Comparison of ENCODE assay signal across 8 cellular contexts in genomic region chr3:191328383-191328962, GRCh38. TPM values are rescaled to one million over a fixed set of nuclear protein-coding genes. Genes with fewer than 3 reads are reported as not detected.
DNase-seq lines count a peak whose midpoint lies in the region; ATAC-seq lines count a peak whose summit lies in the region.

No MANE protein-coding gene starts in this region.

- H3K27ac Mint-ChIP-seq in activated CD8-positive, alpha-beta memory T cell treated with anti-CD3 and anti-CD28 coated beads, Interleukin-2, amount 10 ng/mL, durations not matched to agents 7 days and 5 days = peak overlapping the region; percentile 62
- H3K27ac Mint-ChIP-seq in activated naive CD8-positive, alpha-beta T cell treated with anti-CD3 and anti-CD28 coated beads, Interleukin-2, amount 10 ng/mL, durations not matched to agents 7 days and 5 days = peak overlapping the region; percentile 60

- H3K9me3 Mint-ChIP-seq in activated CD8-positive, alpha-beta memory T cell treated with anti-CD3 and anti-CD28 coated beads, Interleukin-2, amount 10 ng/mL, durations not matched to agents 7 days and 5 days (ENCODE audit: low read depth) = no peaks in the 10 kb centered on the region
- peaks cover 4% of the 10 kb centered on the region for H3K9me3 Mint-ChIP-seq in activated naive CD8-positive, alpha-beta T cell treated with anti-CD3 and anti-CD28 coated beads, Interleukin-2, amount 10 ng/mL, durations not matched to agents 7 days and 5 days

- H3K9ac ChIP-seq in subcutaneous abdominal adipose tissue (ENCODE audit: low read length in 5 of 5) = peak overlapping the region; percentile 75 to 97 (median 96)

- H3K27ac ChIP-seq in subcutaneous abdominal adipose tissue (ENCODE audit: low read depth, low read length) = peak overlapping the region; percentile 98

- peaks cover 2 to 42% (median 36%) of the 10 kb centered on the region in 5 donors for H3K4me1 ChIP-seq in subcutaneous abdominal adipose tissue (ENCODE audit: control insufficient read depth in 5 of 5, insufficient read depth in 5 of 5, low read length in 5 of 5)

- POLR2A ChIA-PET in activated naive CD8-positive, alpha-beta T cell treated with anti-CD3 and anti-CD28 coated beads, Interleukin-2, amount 10 ng/mL, durations not matched to agents 7 days and 5 days (lab: Charles Lee) = no interaction called here

- peak overlapping the region; percentile 52 for H3K4me3 Mint-ChIP-seq in activated CD8-positive, alpha-beta memory T cell treated with anti-CD3 and anti-CD28 coated beads, Interleukin-2, amount 10 ng/mL, durations not matched to agents 7 days and 5 days
- H3K4me3 Mint-ChIP-seq in activated naive CD8-positive, alpha-beta T cell treated with anti-CD3 and anti-CD28 coated beads, Interleukin-2, amount 10 ng/mL, durations not matched to agents 7 days and 5 days = peak overlapping the region; percentile 53

- H3K4me3 ChIP-seq in subcutaneous abdominal adipose tissue (ENCODE audit: low read depth in 1 of 5, low read length in 5 of 5) = peak overlapping the region; percentile 65 to 92 (median 84)

- peaks cover 16% of the 10 kb centered on the region for H3K4me1 Mint-ChIP-seq in activated CD8-positive, alpha-beta memory T cell treated with anti-CD3 and anti-CD28 coated beads, Interleukin-2, amount 10 ng/mL, durations not matched to agents 7 days and 5 days
- H3K4me1 Mint-ChIP-seq in activated naive CD8-positive, alpha-beta T cell treated with anti-CD3 and anti-CD28 coated beads, Interleukin-2, amount 10 ng/mL, durations not matched to agents 7 days and 5 days = peaks cover 5% of the 10 kb centered on the region

- H3K27me3 ChIP-seq in subcutaneous abdominal adipose tissue (ENCODE audit: control insufficient read depth in 5 of 5, insufficient read depth in 4 of 5, low read length in 5 of 5) = no peaks in the 10 kb centered on the region

- CTCF ChIA-PET in activated CD8-positive, alpha-beta memory T cell treated with anti-CD3 and anti-CD28 coated beads, Interleukin-2, amount 10 ng/mL, durations not matched to agents 7 days and 5 days (lab: Charles Lee) = no interaction called here

- no peak for ATAC-seq in activated CD8-positive, alpha-beta memory T cell treated with anti-CD3 and anti-CD28 coated beads, Interleukin-2, amount 10 ng/mL, durations not matched to agents 7 days and 5 days
- no peak for ATAC-seq in activated naive CD8-positive, alpha-beta T cell treated with anti-CD3 and anti-CD28 coated beads, Interleukin-2, amount 10 ng/mL, durations not matched to agents 7 days and 5 days (ENCODE audit: low read depth)
- ATAC-seq in HG02571 (IDR thresholded peaks at IDR 0.05; ENCODE audit: unreplicated experiment) (no peak), GM18520 (IDR thresholded peaks at IDR 0.05; ENCODE audit: unreplicated experiment) (no peak)

- DNase-seq in activated CD8-positive, alpha-beta memory T cell treated with anti-CD3 and anti-CD28 coated beads, Interleukin-2, amount 10 ng/mL, durations not matched to agents 7 days and 5 days = no peak
- DNase-seq in activated CD8-positive, alpha-beta memory T cell treated with anti-CD3 and anti-CD28 coated beads, Interleukin-2, amount 50 U/mL, for 48 hours = no peak
- DNase-seq in activated naive CD8-positive, alpha-beta T cell treated with anti-CD3 and anti-CD28 coated beads, Interleukin-2, amount 10 ng/mL, durations not matched to agents 7 days and 5 days = no peak
- DNase-seq in iPS-NIHi7 (ENCODE audit: extremely low spot score) = peak; percentile 15
- no peak for DNase-seq in NCI-H2171 (lab: John Stamatoyannopoulos, UW)

- H3K36me3 Mint-ChIP-seq in activated CD8-positive, alpha-beta memory T cell treated with anti-CD3 and anti-CD28 coated beads, Interleukin-2, amount 10 ng/mL, durations not matched to agents 7 days and 5 days = peaks cover 2% of the 10 kb centered on the region
- H3K36me3 Mint-ChIP-seq in activated naive CD8-positive, alpha-beta T cell treated with anti-CD3 and anti-CD28 coated beads, Interleukin-2, amount 10 ng/mL, durations not matched to agents 7 days and 5 days = no peaks in the 10 kb centered on the region

- H3K27me3 Mint-ChIP-seq in activated CD8-positive, alpha-beta memory T cell treated with anti-CD3 and anti-CD28 coated beads, Interleukin-2, amount 10 ng/mL, durations not matched to agents 7 days and 5 days = peaks cover 18% of the 10 kb centered on the region
- H3K27me3 Mint-ChIP-seq in activated naive CD8-positive, alpha-beta T cell treated with anti-CD3 and anti-CD28 coated beads, Interleukin-2, amount 10 ng/mL, durations not matched to agents 7 days and 5 days = peaks cover 25% of the 10 kb centered on the region

- no peaks in the 10 kb centered on the region for H3K36me3 ChIP-seq in subcutaneous abdominal adipose tissue (ENCODE audit: control insufficient read depth in 5 of 5, insufficient read depth in 5 of 5, low read length in 5 of 5)

- H3K9me3 ChIP-seq in subcutaneous abdominal adipose tissue (ENCODE audit: control insufficient read depth in 5 of 5, low read length in 5 of 5) = no peaks in the 10 kb centered on the region

RNA-seq across cellular contexts. Expression of gene CCDC50, which starts 0.7 kb away (rescaled TPM):
- total RNA-seq in activated CD8-positive, alpha-beta memory T cell treated with anti-CD3 and anti-CD28 coated beads, Interleukin-2, amount 10 ng/mL, durations not matched to agents 7 days and 5 days = 10 to 100 TPM; 11.8 to 21.3 TPM
- total RNA-seq in activated naive CD8-positive, alpha-beta T cell treated with anti-CD3 and anti-CD28 coated beads, Interleukin-2, amount 10 ng/mL, durations not matched to agents 7 days and 5 days = 1 to 10 TPM; 4.9 to 5.1 TPM

RNA-seq across cellular contexts. Expression of gene UTS2B, which starts 1.9 kb away (rescaled TPM):
- not detected for total RNA-seq in activated CD8-positive, alpha-beta memory T cell treated with anti-CD3 and anti-CD28 coated beads, Interleukin-2, amount 10 ng/mL, durations not matched to agents 7 days and 5 days
- not detected for total RNA-seq in activated naive CD8-positive, alpha-beta T cell treated with anti-CD3 and anti-CD28 coated beads, Interleukin-2, amount 10 ng/mL, durations not matched to agents 7 days and 5 days
